1 cellular context compared by ENCODE assay signal in genomic region chr9:35814106-35814840, GRCh38.
TF ChIP-seq lines count a peak whose summit lies in the region.

No MANE protein-coding gene starts in this region.

TF ChIP-seq in K562, 482 proteins besides CTCF, POLR2A, EP300 and RAD21 (continued from another document and continues in another):
- TF ChIP-seq CUX1 (CRISPR knock-in tag; IDR thresholded peaks at IDR 0.05) = no peak
- no peak for TF ChIP-seq ZFP30 (CRISPR knock-in tag; IDR thresholded peaks at IDR 0.05; ENCODE audit: borderline replicate concordance)
- TF ChIP-seq ETV6 (IDR thresholded peaks at IDR 0.05; ENCODE audit: borderline replicate concordance in 1 of 2, low read depth in 2 of 2, low read length in 1 of 2) = no peak
- TF ChIP-seq ETV6 (CRISPR knock-in tag; IDR thresholded peaks at IDR 0.05; ENCODE audit: borderline replicate concordance) = 0 out of 2 replicates have a peak, but pooled peaks have one; percentile 41
- peak; percentile 54 for TF ChIP-seq MGA (IDR thresholded peaks at IDR 0.05)
- TF ChIP-seq MAFF (IDR thresholded peaks at IDR 0.05; ENCODE audit: low read length) = no peak
- TF ChIP-seq SPI1 (IDR thresholded peaks at IDR 0.05; ENCODE audit: borderline replicate concordance, low read depth, low read length) = no peak
- no peak for TF ChIP-seq ETS2 (tag; IDR thresholded peaks at IDR 0.05; ENCODE audit: borderline replicate concordance, poor library complexity, severe bottlenecking)
- no peak for TF ChIP-seq SRF (CRISPR knock-in tag; IDR thresholded peaks at IDR 0.05)
- TF ChIP-seq SMARCA5 (IDR thresholded peaks at IDR 0.05) = no peak
- TF ChIP-seq THRAP3 (IDR thresholded peaks at IDR 0.05; ENCODE audit: borderline replicate concordance) = no peak
- TF ChIP-seq CHCHD3 (CRISPR knock-in tag; IDR thresholded peaks at IDR 0.05) = no peak
- no peak for TF ChIP-seq PBX2 (CRISPR knock-in tag; IDR thresholded peaks at IDR 0.05; ENCODE audit: low read depth)
- no peak for TF ChIP-seq PBX2 (tag; conservative IDR thresholded peaks at IDR 0.05; ENCODE audit: low read depth)
- no peak for TF ChIP-seq ZNF398 (CRISPR knock-in tag; IDR thresholded peaks at IDR 0.05)
- no peak for TF ChIP-seq NCOA1 (IDR thresholded peaks at IDR 0.05; ENCODE audit: low read depth)
- TF ChIP-seq RFX5 (IDR thresholded peaks at IDR 0.05; ENCODE audit: low read depth, low read length) = no peak
- TF ChIP-seq BCOR (IDR thresholded peaks at IDR 0.05) = no peak
- TF ChIP-seq SMAD4 (CRISPR knock-in tag; conservative IDR thresholded peaks at IDR 0.05) = no peak
- no peak for TF ChIP-seq ZNF830 (CRISPR knock-in tag; IDR thresholded peaks at IDR 0.05)
- no peak for TF ChIP-seq POLR3A (IDR thresholded peaks at IDR 0.05; ENCODE audit: borderline replicate concordance, extremely low read depth, insufficient read depth, insufficient read length)
- no peak for TF ChIP-seq MTA1 (IDR thresholded peaks at IDR 0.05; ENCODE audit: borderline replicate concordance)
- TF ChIP-seq CREB5 (CRISPR knock-in tag; IDR thresholded peaks at IDR 0.05) = no peak
- TF ChIP-seq PPARD (CRISPR knock-in tag; IDR thresholded peaks at IDR 0.05) = no peak
- no peak for TF ChIP-seq ZNF124 (CRISPR knock-in tag; IDR thresholded peaks at IDR 0.05)
- TF ChIP-seq RNF219 (CRISPR knock-in tag; IDR thresholded peaks at IDR 0.05) = no peak
- TF ChIP-seq ZNF586 (CRISPR knock-in tag; conservative IDR thresholded peaks at IDR 0.05) = no peak
- TF ChIP-seq ZNF79 (CRISPR knock-in tag; IDR thresholded peaks at IDR 0.05; ENCODE audit: low read depth) = no peak
- TF ChIP-seq NR2C2 (CRISPR knock-in tag; IDR thresholded peaks at IDR 0.05) = no peak
- peak; percentile 95 for TF ChIP-seq NR2C2 (tag; IDR thresholded peaks at IDR 0.05)
- no peak for TF ChIP-seq NR1H2 (CRISPR knock-in tag; IDR thresholded peaks at IDR 0.05)
- TF ChIP-seq CREB1 (IDR thresholded peaks at IDR 0.05) = no peak
- no peak for TF ChIP-seq CREB1 (CRISPR knock-in tag; IDR thresholded peaks at IDR 0.05)
- 0 out of 2 replicates have a peak, but pooled peaks have one; percentile 29 for TF ChIP-seq E2F3 (CRISPR knock-in tag; IDR thresholded peaks at IDR 0.05)
- no peak for TF ChIP-seq TBL1XR1 (IDR thresholded peaks at IDR 0.05; ENCODE audit: low read length in 2 of 2)
